In the genomic region with DNA sequence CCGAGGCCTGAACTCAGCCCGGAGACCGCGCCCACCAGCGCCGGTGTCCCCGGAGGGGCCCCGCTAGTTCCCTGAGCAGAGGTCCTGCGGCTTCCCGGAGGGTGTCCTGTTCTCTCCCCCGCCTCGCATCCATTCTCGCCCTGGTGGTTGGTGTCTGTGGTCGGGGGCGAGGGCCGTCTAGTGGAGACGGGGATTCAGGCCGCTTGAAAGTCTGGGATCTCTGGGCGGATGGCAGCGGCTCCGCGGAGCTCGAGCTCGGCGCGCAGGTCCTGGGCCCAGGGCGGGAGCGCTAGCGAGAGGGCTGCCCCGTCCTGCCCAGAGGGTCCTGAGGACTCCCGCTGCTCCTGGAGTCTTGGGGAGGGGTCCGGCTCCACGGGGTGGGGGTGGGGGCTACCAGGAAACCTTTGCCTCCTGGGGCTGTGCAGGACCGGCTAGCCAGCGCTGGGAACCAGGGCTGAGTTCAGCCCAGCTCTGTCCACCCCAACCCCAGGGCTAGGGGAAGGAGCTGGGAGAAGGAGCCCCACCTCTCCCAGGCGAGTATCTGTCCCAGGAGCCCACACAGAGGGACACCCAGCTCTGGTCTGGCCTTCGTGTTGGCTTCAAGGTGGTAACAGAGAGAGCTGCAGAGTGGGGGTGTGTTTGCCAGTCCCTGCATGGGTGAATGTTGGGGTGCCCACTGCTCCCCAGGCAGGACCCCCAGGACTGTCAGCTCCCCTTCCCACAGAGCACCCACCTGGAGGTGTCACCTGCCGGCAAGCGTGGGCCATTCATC, we compare ENCODE assay signal across 16 cellular contexts. TPM values are rescaled to one million over a fixed set of nuclear protein-coding genes. Genes with fewer than 3 reads are reported as not detected.
A peak's percentile ranks its signal among the peaks of the same experiment; 100 is the strongest.
DNase-seq lines count a peak whose midpoint lies in the region; ATAC-seq and TF ChIP-seq lines count a peak whose summit lies in the region.
"Had no signal": no experiment of that assay in that cellular context is flagged by ENCODE, and none has a peak within 500 bp of the region (broad histone marks: within the 10 kb centered on the region; RNA-seq: fewer than 3 reads in every experiment).

No MANE protein-coding gene starts in this region.

- H3K9me3 ChIP-seq in ES-I3 (ENCODE audit: control insufficient read depth, insufficient read depth, low read length): no peaks in the 10 kb centered on the region
- no peaks in the 10 kb centered on the region for H3K9me3 ChIP-seq in SK-N-SH
- no peaks in the 10 kb centered on the region for H3K9me3 ChIP-seq in osteoblast (ENCODE audit: low read depth, low read length)
- H3K9me3 ChIP-seq in left lung: no peaks in the 10 kb centered on the region

- WGBS in SK-N-SH (ENCODE audit: low lambda C conversion rate): 61% methylated on average over 9 of the region's 39 CpGs

- ATAC-seq in left lung: no peak
- no peak for ATAC-seq in HG02571 (IDR thresholded peaks at IDR 0.05; ENCODE audit: unreplicated experiment)

- H3K79me2 ChIP-seq in SK-N-SH (ENCODE audit: insufficient read depth): no peaks in the 10 kb centered on the region
- H3K79me2 ChIP-seq in osteoblast (ENCODE audit: insufficient read depth, low read length): peaks cover 16% of the 10 kb centered on the region

- intact Hi-C loops in left lung (cut with DNase I): no loop called here

- H3F3A ChIP-seq in SK-N-SH (replicated peaks; ENCODE audit: insufficient read depth): peaks cover 7% of the 10 kb centered on the region

- POLR2A ChIA-PET in SK-N-SH (lab: Yijun Ruan, JAX): interaction anchor here (0.7 kb wide), 1 partner anchor 9 kb away, joined by 3 read pairs; no protein-coding TSS in a partner anchor

- TF ChIP-seq RAD21 in SK-N-SH (IDR thresholded peaks at IDR 0.05; ENCODE audit: low read length): no peak

- H3K27me3 ChIP-seq in SK-N-SH (ENCODE audit: insufficient read depth) (no peaks in the 10 kb centered on the region), osteoblast (ENCODE audit: insufficient read depth, low read length) (no peaks in the 10 kb centered on the region), left lung (no peaks in the 10 kb centered on the region)

- TF ChIP-seq CTCF in SK-N-SH (IDR thresholded peaks at IDR 0.05): no peak
- no peak for TF ChIP-seq CTCF in osteoblast (IDR thresholded peaks at IDR 0.05; ENCODE audit: extremely low read depth, low read depth, low read length)
- no peak for TF ChIP-seq CTCF in left lung (IDR thresholded peaks at IDR 0.05)

- H3K36me3 ChIP-seq in ES-I3 (ENCODE audit: insufficient read depth, low read length) (no peaks in the 10 kb centered on the region), SK-N-SH (replicated peaks in 1 of 2; ENCODE audit: control insufficient read depth in 1 of 2, insufficient read depth in 2 of 2, low read length in 1 of 2) (no peaks in the 10 kb centered on the region), osteoblast (ENCODE audit: insufficient read depth, low read length) (peaks cover 4% of the 10 kb centered on the region), left lung (peaks cover 0 to 55% of the 10 kb centered on the region in 2 donors)

- H3K4me2 ChIP-seq in SK-N-SH (peak overlapping the region; percentile 66; the same call in 1 of the 2 replicates), osteoblast (ENCODE audit: insufficient read depth, low read length) (peak overlapping the region; percentile 18)

- H4K20me1 ChIP-seq in SK-N-SH (ENCODE audit: insufficient read depth) (no peaks in the 10 kb centered on the region), osteoblast (ENCODE audit: insufficient read depth, low read length) (no peaks in the 10 kb centered on the region)

- H2AFZ ChIP-seq in SK-N-SH (ENCODE audit: low read depth) (no peak overlapping the region), osteoblast (ENCODE audit: low read length) (no peak overlapping the region)

- peak overlapping the region in 1 of 2 experiments; percentile 37; a peak in 2 of 4 replicates for H3K4me3 ChIP-seq in SK-N-SH (ENCODE audit: low read depth in 2 of 2, low read length in 1 of 2)
- H3K4me3 ChIP-seq in iPS-11a (ENCODE audit: low read depth, low read length): peak overlapping the region; percentile 20
- no peak overlapping the region for H3K4me3 ChIP-seq in osteoblast (ENCODE audit: insufficient read depth, low read length)
- no peak overlapping the region for H3K4me3 ChIP-seq in left lung

- no peak for TF ChIP-seq EP300 in SK-N-SH (IDR thresholded peaks at IDR 0.05; ENCODE audit: borderline replicate concordance in 1 of 2, low read depth in 1 of 2, low read length in 1 of 2)

- H3K9me2 ChIP-seq in SK-N-SH: no peaks in the 10 kb centered on the region

- CTCF ChIA-PET in SK-N-SH (lab: Yijun Ruan, JAX): interaction anchor here (0.7 to 1.9 kb wide), 6 partner anchors 21 to 256 kb away, joined by 3 to 8 read pairs (median 4); a partner anchor contains a TSS

- H3K4me1 ChIP-seq in ES-I3 (ENCODE audit: insufficient read depth, low read length): peaks cover 3% of the 10 kb centered on the region; the same call in 1 of the 2 replicates
- peaks cover 0 to 8% of the 10 kb centered on the region in 2 experiments; a peak in 2 of 4 replicates for H3K4me1 ChIP-seq in SK-N-SH (ENCODE audit: control insufficient read depth in 1 of 2, insufficient read depth in 2 of 2, low read depth in 1 of 2, low read length in 1 of 2)
- H3K4me1 ChIP-seq in osteoblast (ENCODE audit: insufficient read depth, low read length): peaks cover 13% of the 10 kb centered on the region
- peaks cover 10 to 53% of the 10 kb centered on the region in 2 donors for H3K4me1 ChIP-seq in left lung

- H3K27ac ChIP-seq in SK-N-SH (ENCODE audit: low read depth in 2 of 2, low read length in 1 of 2): no peak overlapping the region
- H3K27ac ChIP-seq in osteoblast (ENCODE audit: low read depth, low read length): no peak overlapping the region
- no peak overlapping the region for H3K27ac ChIP-seq in left lung
- H3K27ac ChIP-seq: C4-2B, WERI-Rb-1 had no signal

- H3K9ac ChIP-seq in ES-I3 (ENCODE audit: low read depth, low read length): peak overlapping the region; percentile 63
- no peak overlapping the region for H3K9ac ChIP-seq in SK-N-SH

- DNase-seq in SK-N-SH: peak; percentile 74
- peak; percentile 70 for DNase-seq in osteoblast (ENCODE audit: insufficient read length, low spot score, missing footprints)
- DNase-seq in left lung: no peak
- DNase-seq in cerebellum (ENCODE audit: low spot score): no peak
- no peak for DNase-seq in HPDE6-E6E7 (ENCODE audit: extremely low spot score)
- DNase-seq: activated gamma-delta T cell, DMS79, NCI-H1105 treated with DMSO at 0.1 percent for 48 hours, NCI-H446, WERI-Rb-1 had no signal

TF ChIP-seq in SK-N-SH, 30 proteins besides CTCF, POLR2A, EP300 and RAD21:
- TF ChIP-seq FOXM1 (IDR thresholded peaks at IDR 0.05; ENCODE audit: low read depth): no peak
- TF ChIP-seq GATA2 (CRISPR knock-in tag; IDR thresholded peaks at IDR 0.05): no peak
- TF ChIP-seq RXRA (IDR thresholded peaks at IDR 0.05; ENCODE audit: borderline replicate concordance, low read depth): no peak
- TF ChIP-seq SMC3 (IDR thresholded peaks at IDR 0.05; ENCODE audit: low read depth, low read length): no peak
- TF ChIP-seq RFX5 (IDR thresholded peaks at IDR 0.05; ENCODE audit: low read length): no peak
- TF ChIP-seq TEAD4 (IDR thresholded peaks at IDR 0.05; ENCODE audit: borderline replicate concordance, insufficient read depth): no peak
- TF ChIP-seq SIN3A (IDR thresholded peaks at IDR 0.05; ENCODE audit: borderline replicate concordance, low read depth, low read length): no peak
TF ChIP-seq in SK-N-SH: peak in this region for 0.

RNA-seq across cellular contexts. Expression of a gene that starts 4.0 kb away (rescaled TPM):
- polyA plus RNA-seq in SK-N-SH (2012; rRNA removed): 0.81 and 0.99 TPM in 2 replicates
- 0.36 and 0.62 TPM in 2 replicates for polyA plus RNA-seq in SK-N-SH (2012; cell fraction: cytosol; rRNA removed)
- 2.2 and 3.4 TPM in 2 replicates for polyA plus RNA-seq in SK-N-SH (2012; cell fraction: nucleus; rRNA removed)
- 0.29 and 2.5 TPM in 2 replicates for total RNA-seq in osteoblast
- 10 to 100 TPM; 31.8 to 38.5 TPM for total RNA-seq in left lung
- 0.91 TPM for total RNA-seq in cerebellum

RNA-seq across cellular contexts. Expression of a gene that starts 20.5 kb away (rescaled TPM):
- polyA plus RNA-seq in SK-N-SH (2012; rRNA removed): 3.9 and 4.2 TPM in 2 replicates
- 2.9 and 3.4 TPM in 2 replicates for polyA plus RNA-seq in SK-N-SH (2012; cell fraction: cytosol; rRNA removed)
- 5.1 and 6.5 TPM in 2 replicates for polyA plus RNA-seq in SK-N-SH (2012; cell fraction: nucleus; rRNA removed)
- total RNA-seq in osteoblast: under 0.01 TPM in 2 replicates
- total RNA-seq in left lung: 10 to 100 TPM; 11.3 to 15.2 TPM
- total RNA-seq in cerebellum: 4.4 TPM

RNA-seq across cellular contexts. Expression of a gene that starts 26.4 kb away (rescaled TPM):
- polyA plus RNA-seq in SK-N-SH (2012; rRNA removed): 52.6 and 62.7 TPM in 2 replicates
- polyA plus RNA-seq in SK-N-SH (2012; cell fraction: cytosol; rRNA removed): 25.6 and 50.6 TPM in 2 replicates
- polyA plus RNA-seq in SK-N-SH (2012; cell fraction: nucleus; rRNA removed): 57.4 and 62.4 TPM in 2 replicates
- 46.0 and 47.4 TPM in 2 replicates for total RNA-seq in osteoblast
- 10 to 100 TPM; 47.8 to 49.7 TPM for total RNA-seq in left lung
- total RNA-seq in cerebellum: 27.1 TPM

RNA-seq across cellular contexts. Expression of a gene that starts 30.4 kb away (rescaled TPM):
- not detected in 2 replicates for polyA plus RNA-seq in SK-N-SH (2012; rRNA removed)
- polyA plus RNA-seq in SK-N-SH (2012; cell fraction: cytosol; rRNA removed): not detected in 2 replicates
- not detected in 2 replicates for polyA plus RNA-seq in SK-N-SH (2012; cell fraction: nucleus; rRNA removed)
- total RNA-seq in osteoblast: 0.36 TPM in 1 of 2 replicates, not detected in the other
- total RNA-seq in left lung: not detected
- total RNA-seq in cerebellum: not detected
- total RNA-seq: posterior vena cava, temporal lobe had no signal

RNA-seq across cellular contexts. Expression of a gene that starts 40.4 kb away (rescaled TPM):
- polyA plus RNA-seq in SK-N-SH (2012; rRNA removed): 415 and 508 TPM in 2 replicates
- polyA plus RNA-seq in SK-N-SH (2012; cell fraction: cytosol; rRNA removed): 249 and 391 TPM in 2 replicates
- polyA plus RNA-seq in SK-N-SH (2012; cell fraction: nucleus; rRNA removed): 385 and 387 TPM in 2 replicates
- total RNA-seq in osteoblast (67.7 and 74.0 TPM in 2 replicates), left lung (100 to 1,000 TPM; 245 to 337 TPM), cerebellum (62.8 TPM)

Comparison
In these comparisons a context has a peak if more than half of its experiments do, and no peak if none do; other contexts are left out.
1. DNase-seq: peak in SK-N-SH (single experiment) and osteoblast (single experiment); none in left lung (0 of 2), cerebellum (single experiment) and HPDE6-E6E7 (single experiment).